ENCODE assay signal across 1 cellular context in the genomic region with DNA sequence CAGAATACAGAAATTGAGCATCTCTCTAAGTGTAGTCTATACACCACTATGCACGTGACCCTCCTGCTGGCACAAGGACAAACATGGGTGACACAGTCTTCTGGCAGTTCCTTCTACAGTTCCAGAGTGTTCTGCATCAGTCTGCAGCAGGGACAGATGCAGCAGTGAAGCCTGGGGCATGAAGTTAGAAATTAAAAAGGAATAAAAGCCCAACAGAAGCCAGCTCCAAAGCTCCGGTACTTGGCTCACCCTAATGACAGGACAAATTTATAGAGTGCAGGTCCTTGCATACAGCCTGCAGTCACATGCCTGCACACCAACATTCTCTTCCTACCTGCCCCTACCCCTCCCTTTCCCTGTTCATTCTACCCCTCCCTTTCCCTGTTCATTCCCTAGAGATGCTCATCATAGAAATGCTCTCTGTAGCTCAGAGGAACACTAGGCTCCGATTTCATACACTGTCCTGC.
TF ChIP-seq lines count a peak whose summit lies in the region.

No MANE protein-coding gene starts in this region.

TF ChIP-seq in SK-N-SH, 30 proteins besides CTCF, POLR2A, EP300 and RAD21 (continued from another document):
- TF ChIP-seq, protein P1, sequence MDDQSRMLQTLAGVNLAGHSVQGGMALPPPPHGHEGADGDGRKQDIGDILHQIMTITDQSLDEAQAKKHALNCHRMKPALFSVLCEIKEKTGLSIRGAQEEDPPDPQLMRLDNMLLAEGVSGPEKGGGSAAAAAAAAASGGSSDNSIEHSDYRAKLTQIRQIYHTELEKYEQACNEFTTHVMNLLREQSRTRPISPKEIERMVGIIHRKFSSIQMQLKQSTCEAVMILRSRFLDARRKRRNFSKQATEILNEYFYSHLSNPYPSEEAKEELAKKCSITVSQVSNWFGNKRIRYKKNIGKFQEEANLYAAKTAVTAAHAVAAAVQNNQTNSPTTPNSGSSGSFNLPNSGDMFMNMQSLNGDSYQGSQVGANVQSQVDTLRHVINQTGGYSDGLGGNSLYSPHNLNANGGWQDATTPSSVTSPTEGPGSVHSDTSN (IDR thresholded peaks at IDR 0.05) = no peak
- TF ChIP-seq RXRA (IDR thresholded peaks at IDR 0.05; ENCODE audit: borderline replicate concordance, low read depth) = no peak
- TF ChIP-seq JUND (IDR thresholded peaks at IDR 0.05) = no peak
- no peak for TF ChIP-seq SMC3 (IDR thresholded peaks at IDR 0.05; ENCODE audit: low read depth, low read length)
- no peak for TF ChIP-seq GATA2 (CRISPR knock-in tag; IDR thresholded peaks at IDR 0.05)
- TF ChIP-seq, protein P2, sequence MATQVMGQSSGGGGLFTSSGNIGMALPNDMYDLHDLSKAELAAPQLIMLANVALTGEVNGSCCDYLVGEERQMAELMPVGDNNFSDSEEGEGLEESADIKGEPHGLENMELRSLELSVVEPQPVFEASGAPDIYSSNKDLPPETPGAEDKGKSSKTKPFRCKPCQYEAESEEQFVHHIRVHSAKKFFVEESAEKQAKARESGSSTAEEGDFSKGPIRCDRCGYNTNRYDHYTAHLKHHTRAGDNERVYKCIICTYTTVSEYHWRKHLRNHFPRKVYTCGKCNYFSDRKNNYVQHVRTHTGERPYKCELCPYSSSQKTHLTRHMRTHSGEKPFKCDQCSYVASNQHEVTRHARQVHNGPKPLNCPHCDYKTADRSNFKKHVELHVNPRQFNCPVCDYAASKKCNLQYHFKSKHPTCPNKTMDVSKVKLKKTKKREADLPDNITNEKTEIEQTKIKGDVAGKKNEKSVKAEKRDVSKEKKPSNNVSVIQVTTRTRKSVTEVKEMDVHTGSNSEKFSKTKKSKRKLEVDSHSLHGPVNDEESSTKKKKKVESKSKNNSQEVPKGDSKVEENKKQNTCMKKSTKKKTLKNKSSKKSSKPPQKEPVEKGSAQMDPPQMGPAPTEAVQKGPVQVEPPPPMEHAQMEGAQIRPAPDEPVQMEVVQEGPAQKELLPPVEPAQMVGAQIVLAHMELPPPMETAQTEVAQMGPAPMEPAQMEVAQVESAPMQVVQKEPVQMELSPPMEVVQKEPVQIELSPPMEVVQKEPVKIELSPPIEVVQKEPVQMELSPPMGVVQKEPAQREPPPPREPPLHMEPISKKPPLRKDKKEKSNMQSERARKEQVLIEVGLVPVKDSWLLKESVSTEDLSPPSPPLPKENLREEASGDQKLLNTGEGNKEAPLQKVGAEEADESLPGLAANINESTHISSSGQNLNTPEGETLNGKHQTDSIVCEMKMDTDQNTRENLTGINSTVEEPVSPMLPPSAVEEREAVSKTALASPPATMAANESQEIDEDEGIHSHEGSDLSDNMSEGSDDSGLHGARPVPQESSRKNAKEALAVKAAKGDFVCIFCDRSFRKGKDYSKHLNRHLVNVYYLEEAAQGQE (IDR thresholded peaks at IDR 0.05; ENCODE audit: low read depth, low read length) = no peak
- no peak for TF ChIP-seq RFX5 (IDR thresholded peaks at IDR 0.05; ENCODE audit: low read length)
- TF ChIP-seq MEF2A (IDR thresholded peaks at IDR 0.05; ENCODE audit: borderline replicate concordance, low read depth) = no peak
